8 cellular contexts compared by ENCODE assay signal in genomic region chr1:42845866-42846256, GRCh38. TPM values are rescaled to one million over a fixed set of nuclear protein-coding genes. Genes with fewer than 3 reads are reported as not detected.
DNase-seq lines count a peak whose midpoint lies in the region; ATAC-seq and TF ChIP-seq lines count a peak whose summit lies in the region.

No MANE protein-coding gene starts in this region.

- H3K36me3 Mint-ChIP-seq in activated CD8-positive, alpha-beta memory T cell treated with anti-CD3 and anti-CD28 coated beads, Interleukin-2, amount 10 ng/mL, durations not matched to agents 7 days and 5 days, result peaks cover 22% of the 10 kb centered on the region
- H3K36me3 Mint-ChIP-seq in chondrocyte (ENCODE audit: low read depth), result peaks cover 26% of the 10 kb centered on the region

- H3K4me1 ChIP-seq in HUES48 (ENCODE audit: control insufficient read depth, insufficient read depth, low read length), result peaks cover 15% of the 10 kb centered on the region
- H3K4me1 ChIP-seq in muscle layer of colon (ENCODE audit: insufficient read depth, low read length), result peaks cover 13% of the 10 kb centered on the region

- H3K4me3 ChIP-seq in HUES48 (ENCODE audit: low read depth, low read length), result peak overlapping the region; percentile 75
- peak overlapping the region; percentile 44 to 82 for H3K4me3 ChIP-seq in muscle layer of colon (ENCODE audit: low read depth in 1 of 2, low read length in 2 of 2)

- peaks cover 22% of the 10 kb centered on the region for H3K36me3 ChIP-seq in HUES48 (ENCODE audit: control insufficient read depth, insufficient read depth, low read length)
- peaks cover 11% of the 10 kb centered on the region for H3K36me3 ChIP-seq in muscle layer of colon (ENCODE audit: insufficient read depth, low read length)

- peaks cover 2% of the 10 kb centered on the region for H3K9me3 Mint-ChIP-seq in activated CD8-positive, alpha-beta memory T cell treated with anti-CD3 and anti-CD28 coated beads, Interleukin-2, amount 10 ng/mL, durations not matched to agents 7 days and 5 days (ENCODE audit: low read depth)
- no peaks in the 10 kb centered on the region for H3K9me3 Mint-ChIP-seq in chondrocyte (ENCODE audit: low read depth)

- no peaks in the 10 kb centered on the region for H3K27me3 ChIP-seq in HUES48 (ENCODE audit: control insufficient read depth, insufficient read depth, low read length)
- no peaks in the 10 kb centered on the region for H3K27me3 ChIP-seq in muscle layer of colon (ENCODE audit: control insufficient read depth in 1 of 2, insufficient read depth in 2 of 2, low read length in 2 of 2)

- TF ChIP-seq POLR2A in GM18505 (IDR thresholded peaks at IDR 0.05; ENCODE audit: borderline replicate concordance, extremely low read depth, insufficient read depth, insufficient read length), result no peak

- CTCF ChIA-PET in activated CD8-positive, alpha-beta memory T cell treated with anti-CD3 and anti-CD28 coated beads, Interleukin-2, amount 10 ng/mL, durations not matched to agents 7 days and 5 days (lab: Charles Lee), result interaction anchor here (0.7 to 3.5 kb wide), 13 partner anchors 8 to 227 kb away, joined by 3 to 19 read pairs (median 10); partner anchors contain the start of genes C1orf50, ERMAP, P3H1 and SVBP

- H3K9ac ChIP-seq in HUES48 (ENCODE audit: low read depth, low read length) (peak overlapping the region; percentile 57), muscle layer of colon (ENCODE audit: low read length) (no peak overlapping the region)

- peak; percentile 13 for ATAC-seq in activated CD8-positive, alpha-beta memory T cell treated with anti-CD3 and anti-CD28 coated beads, Interleukin-2, amount 10 ng/mL, durations not matched to agents 7 days and 5 days
- ATAC-seq in GM18505 (IDR thresholded peaks at IDR 0.05; ENCODE audit: unreplicated experiment), result no peak

- H3K4me1 Mint-ChIP-seq in activated CD8-positive, alpha-beta memory T cell treated with anti-CD3 and anti-CD28 coated beads, Interleukin-2, amount 10 ng/mL, durations not matched to agents 7 days and 5 days, result peaks cover 34% of the 10 kb centered on the region
- peaks cover 23% of the 10 kb centered on the region for H3K4me1 Mint-ChIP-seq in chondrocyte (ENCODE audit: low read depth)

- H3K9me3 ChIP-seq in HUES48 (ENCODE audit: control insufficient read depth, insufficient read depth, low read length) (no peaks in the 10 kb centered on the region), muscle layer of colon (ENCODE audit: low read length) (no peaks in the 10 kb centered on the region)

- TF ChIP-seq CTCF in chondrocyte (IDR thresholded peaks at IDR 0.05), result no peak

- peak overlapping the region; percentile 91 for H3K4me3 Mint-ChIP-seq in activated CD8-positive, alpha-beta memory T cell treated with anti-CD3 and anti-CD28 coated beads, Interleukin-2, amount 10 ng/mL, durations not matched to agents 7 days and 5 days
- peak overlapping the region; percentile 93 for H3K4me3 Mint-ChIP-seq in chondrocyte (ENCODE audit: unreplicated experiment)

- H3K27ac ChIP-seq in HUES48 (ENCODE audit: low read depth, low read length), result no peak overlapping the region
- no peak overlapping the region for H3K27ac ChIP-seq in muscle layer of colon (ENCODE audit: low read depth, low read length)

- H3K27ac Mint-ChIP-seq in activated CD8-positive, alpha-beta memory T cell treated with anti-CD3 and anti-CD28 coated beads, Interleukin-2, amount 10 ng/mL, durations not matched to agents 7 days and 5 days, result peak overlapping the region; percentile 72
- no peak overlapping the region for H3K27ac Mint-ChIP-seq in chondrocyte (ENCODE audit: unreplicated experiment)

- no peak for DNase-seq in activated CD8-positive, alpha-beta memory T cell treated with anti-CD3 and anti-CD28 coated beads, Interleukin-2, amount 10 ng/mL, durations not matched to agents 7 days and 5 days
- no peak for DNase-seq in activated CD8-positive, alpha-beta memory T cell treated with anti-CD3 and anti-CD28 coated beads, Interleukin-2, amount 50 U/mL, for 48 hours
- DNase-seq in chondrocyte (ENCODE audit: low spot score), result no peak
- no peak for DNase-seq in globus pallidus (ENCODE audit: low spot score)
- DNase-seq in amygdala (lab: John Stamatoyannopoulos, UW), result no peak

- no peaks in the 10 kb centered on the region for H3K27me3 Mint-ChIP-seq in activated CD8-positive, alpha-beta memory T cell treated with anti-CD3 and anti-CD28 coated beads, Interleukin-2, amount 10 ng/mL, durations not matched to agents 7 days and 5 days
- no peaks in the 10 kb centered on the region for H3K27me3 Mint-ChIP-seq in chondrocyte (ENCODE audit: low read depth)

RNA-seq across cellular contexts. Expression of gene ZNF691, which starts 0.6 kb away (rescaled TPM):
- 10 to 100 TPM in 1 of 2 experiments, 1 to 10 TPM in 1; 9.8 to 13.9 TPM for total RNA-seq in activated CD8-positive, alpha-beta memory T cell treated with anti-CD3 and anti-CD28 coated beads, Interleukin-2, amount 10 ng/mL, durations not matched to agents 7 days and 5 days
- 5.5 to 7.6 TPM (median 7.4 TPM) in 3 replicates for total RNA-seq in chondrocyte

RNA-seq across cellular contexts. Expression of gene SVBP, which starts 28.7 kb away (rescaled TPM):
- total RNA-seq in activated CD8-positive, alpha-beta memory T cell treated with anti-CD3 and anti-CD28 coated beads, Interleukin-2, amount 10 ng/mL, durations not matched to agents 7 days and 5 days, result 10 to 100 TPM; 11.5 to 14.8 TPM
- total RNA-seq in chondrocyte, result 17.4 to 24.0 TPM (median 21.0 TPM) in 3 replicates

RNA-seq across cellular contexts. Expression of gene ERMAP, which starts 28.9 kb away (rescaled TPM):
- total RNA-seq in activated CD8-positive, alpha-beta memory T cell treated with anti-CD3 and anti-CD28 coated beads, Interleukin-2, amount 10 ng/mL, durations not matched to agents 7 days and 5 days, result 1 to 10 TPM; 3.7 to 4.1 TPM
- 13.1 to 15.7 TPM (median 13.7 TPM) in 3 replicates for total RNA-seq in chondrocyte
